Comparison of ENCODE assay signal across 20 cellular contexts in genomic region chr1:177847843-177848242, GRCh38.
DNase-seq lines count a peak whose midpoint lies in the region; ATAC-seq, FAIRE-seq and TF ChIP-seq lines count a peak whose summit lies in the region.
"Had no signal": no experiment of that assay in that cellular context is flagged by ENCODE, and none has a peak within 500 bp of the region (broad histone marks: within the 10 kb centered on the region; RNA-seq: fewer than 3 reads in every experiment).

No MANE protein-coding gene starts in this region.

- TF ChIP-seq EP300 in suprapubic skin (IDR thresholded peaks at IDR 0.05), result no peak

- H3K36me3 ChIP-seq in bronchial epithelial cell (ENCODE audit: control insufficient read depth, insufficient read depth, low read length), result no peaks in the 10 kb centered on the region
- no peaks in the 10 kb centered on the region for H3K36me3 ChIP-seq in suprapubic skin
- H3K36me3 ChIP-seq: cardiac muscle cell, sigmoid colon, vagina had no signal

- H3K9me3 ChIP-seq in suprapubic skin, result no peaks in the 10 kb centered on the region
- H3K9me3 ChIP-seq: sigmoid colon, vagina had no signal

- TF ChIP-seq CTCF in bronchial epithelial cell (IDR thresholded peaks at IDR 0.05; ENCODE audit: insufficient read depth, low read length, severe bottlenecking), result no peak
- TF ChIP-seq CTCF in suprapubic skin (IDR thresholded peaks at IDR 0.05), result no peak

- WGBS in suprapubic skin, result 73% methylated on average over 5 of the region's 5 CpGs

- no peak for TF ChIP-seq POLR2A in suprapubic skin (IDR thresholded peaks at IDR 0.05)

- no peak overlapping the region for H3K4me3 ChIP-seq in bronchial epithelial cell (ENCODE audit: low read depth, low read length)
- H3K4me3 ChIP-seq in suprapubic skin, result no peak overlapping the region
- H3K4me3 ChIP-seq: cardiac muscle cell, sigmoid colon, vagina had no signal

- no peaks in the 10 kb centered on the region for H3K4me1 ChIP-seq in suprapubic skin
- H3K4me1 ChIP-seq: sigmoid colon, vagina had no signal

- no peak overlapping the region for H3K27ac ChIP-seq in suprapubic skin
- H3K27ac ChIP-seq: cardiac muscle cell, sigmoid colon, vagina had no signal

- peak; percentile 64 for DNase-seq in AG08396 (ENCODE audit: low spot score)
- DNase-seq in M059J (ENCODE audit: low read depth), result peak; percentile 49
- DNase-seq in bronchial epithelial cell (ENCODE audit: low read depth), result peak; percentile 94
- DNase-seq in hepatic stellate cell (ENCODE audit: low spot score), result peak; percentile 29
- no peak for DNase-seq in activated CD4-positive, CD25-positive, alpha-beta regulatory T cell treated with anti-CD3 and anti-CD28 coated beads, Interleukin-2, amount 50 U/mL, for 72 hours
- no peak for DNase-seq in stimulated activated CD4-positive, alpha-beta T cell treated with anti-CD3 and anti-CD28 coated beads, Interleukin-12 subunit alpha, Interleukin-12 subunit beta, amount 100 ng/mL, for 4 hours
- no peak for DNase-seq in suprapubic skin (ENCODE audit: low spot score in 2 of 2)
- DNase-seq: activated naive CD4-positive, alpha-beta T cell treated with anti-CD3 and anti-CD28 coated beads, Interleukin-2, amount 10 ng/mL, durations not matched to agents 7 days and 5 days; activated T-cell treated with anti-CD3 and anti-CD28 coated beads for 4 hours; COR-L47; effector CD4-positive, alpha-beta T cell; foreskin melanocyte; left ventricle myocardium superior; occipital lobe; sigmoid colon had no signal

- no peak for FAIRE-seq in bronchial epithelial cell (lab: Jason Lieb, UNC)

- no peak for ATAC-seq in GM18517 (IDR thresholded peaks at IDR 0.05; ENCODE audit: unreplicated experiment)
- ATAC-seq: left ventricle myocardium superior, Panc1, SK-N-SH treated with all-trans-retinoic acid at 6 μM for 48 hours had no signal

- H3K27me3 ChIP-seq in bronchial epithelial cell (ENCODE audit: control insufficient read depth, insufficient read depth, low read length), result no peaks in the 10 kb centered on the region
- H3K27me3 ChIP-seq in suprapubic skin, result no peaks in the 10 kb centered on the region
- H3K27me3 ChIP-seq: cardiac muscle cell, sigmoid colon, vagina had no signal

Comparison
In these comparisons a context has a peak if more than half of its experiments do, and no peak if none do; other contexts are left out.
1. DNase-seq: peak in AG08396 (single experiment), M059J (single experiment), bronchial epithelial cell (single experiment) and hepatic stellate cell (single experiment); none in activated CD4-positive, CD25-positive, alpha-beta regulatory T cell treated with anti-CD3 and anti-CD28 coated beads, Interleukin-2, amount 50 U/mL, for 72 hours (single experiment), stimulated activated CD4-positive, alpha-beta T cell treated with anti-CD3 and anti-CD28 coated beads, Interleukin-12 subunit alpha, Interleukin-12 subunit beta, amount 100 ng/mL, for 4 hours (single experiment) and suprapubic skin (0 of 2).